In genomic region chr16:48420437-48420836, GRCh38 we compare ENCODE assay signal across 2 cellular contexts.
TF ChIP-seq lines count a peak whose summit lies in the region.

No MANE protein-coding gene starts in this region.

TF ChIP-seq in HCT116, 20 proteins besides CTCF, POLR2A, EP300 and RAD21:
- no peak for TF ChIP-seq REST (IDR thresholded peaks at IDR 0.05; ENCODE audit: low read depth)
- no peak for TF ChIP-seq EGR1 (IDR thresholded peaks at IDR 0.05; ENCODE audit: low read depth)
- TF ChIP-seq YY1 (IDR thresholded peaks at IDR 0.05; ENCODE audit: extremely low read depth, insufficient replicate concordance, low read depth, low read length), result no peak
- TF ChIP-seq EZH2 (IDR thresholded peaks at IDR 0.05), result no peak
- TF ChIP-seq ZNF274 (IDR thresholded peaks at IDR 0.05; ENCODE audit: low read depth, low read length), result no peak
- TF ChIP-seq CEBPB (IDR thresholded peaks at IDR 0.05; ENCODE audit: low read depth), result no peak
- TF ChIP-seq ZBTB33 (IDR thresholded peaks at IDR 0.05; ENCODE audit: extremely low read depth, insufficient replicate concordance, low read length), result no peak
- TF ChIP-seq TCF7L2 (IDR thresholded peaks at IDR 0.05; ENCODE audit: borderline replicate concordance, extremely low read depth, insufficient read depth, insufficient read length), result no peak
- no peak for TF ChIP-seq SIN3A (IDR thresholded peaks at IDR 0.05; ENCODE audit: low read depth)
- TF ChIP-seq ELF1 (IDR thresholded peaks at IDR 0.05; ENCODE audit: borderline replicate concordance, low read depth), result no peak
- TF ChIP-seq MAX (IDR thresholded peaks at IDR 0.05), result no peak
- TF ChIP-seq JUND (IDR thresholded peaks at IDR 0.05), result no peak
- TF ChIP-seq CBX3 (IDR thresholded peaks at IDR 0.05; ENCODE audit: low read depth), result no peak
- no peak for TF ChIP-seq EZH2phosphoT487 (IDR thresholded peaks at IDR 0.05; ENCODE audit: borderline replicate concordance)
- TF ChIP-seq ZFX (IDR thresholded peaks at IDR 0.05), result no peak
- TF ChIP-seq, protein P1, sequence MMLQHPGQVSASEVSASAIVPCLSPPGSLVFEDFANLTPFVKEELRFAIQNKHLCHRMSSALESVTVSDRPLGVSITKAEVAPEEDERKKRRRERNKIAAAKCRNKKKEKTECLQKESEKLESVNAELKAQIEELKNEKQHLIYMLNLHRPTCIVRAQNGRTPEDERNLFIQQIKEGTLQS (IDR thresholded peaks at IDR 0.05), result no peak
- TF ChIP-seq SP1 (IDR thresholded peaks at IDR 0.05; ENCODE audit: low read depth), result no peak
- TF ChIP-seq SRF (IDR thresholded peaks at IDR 0.05; ENCODE audit: low read depth), result no peak

TF ChIP-seq in HepG2, 621 proteins besides CTCF, POLR2A, EP300 and RAD21 (continued from another document):
- TF ChIP-seq ATF7 (IDR thresholded peaks at IDR 0.05) (peak; percentile 63; the same call in 1 of the 2 replicates), ATF7 (CRISPR knock-in tag; IDR thresholded peaks at IDR 0.05) (no peak), ZNF121 (CRISPR knock-in tag; IDR thresholded peaks at IDR 0.05) (peak; percentile 91), PHB2 (IDR thresholded peaks at IDR 0.05; ENCODE audit: partially characterized antibody) (no peak), ZNF768 (CRISPR knock-in tag; IDR thresholded peaks at IDR 0.05) (no peak), RFX5 (IDR thresholded peaks at IDR 0.05; ENCODE audit: low read depth, low read length) (no peak), ZNF124 (CRISPR knock-in tag; IDR thresholded peaks at IDR 0.05) (no peak), HINFP (CRISPR knock-in tag; IDR thresholded peaks at IDR 0.05; ENCODE audit: low read depth) (no peak), SALL1 (CRISPR knock-in tag; IDR thresholded peaks at IDR 0.05) (0 out of 2 replicates have a peak, but pooled peaks have one; percentile 18), KDM2A (CRISPR knock-in tag; IDR thresholded peaks at IDR 0.05; ENCODE audit: borderline replicate concordance, low read depth) (no peak), AGO1 (IDR thresholded peaks at IDR 0.05; ENCODE audit: low read depth, low read length, poor library complexity, severe bottlenecking) (no peak), ATF5 (CRISPR knock-in tag; IDR thresholded peaks at IDR 0.05; ENCODE audit: low read depth) (no peak), DMAP1 (CRISPR knock-in tag; IDR thresholded peaks at IDR 0.05) (no peak), NCOA2 (CRISPR knock-in tag; IDR thresholded peaks at IDR 0.05) (no peak), ZNF282 (IDR thresholded peaks at IDR 0.05; ENCODE audit: partially characterized antibody) (no peak), FOXP4 (CRISPR knock-in tag; IDR thresholded peaks at IDR 0.05) (no peak), ZNF343 (CRISPR knock-in tag; IDR thresholded peaks at IDR 0.05) (no peak), CEBPB (IDR thresholded peaks at IDR 0.05; ENCODE audit: borderline replicate concordance, low read depth, low read length) (peak; percentile 90), RBAK (CRISPR knock-in tag; IDR thresholded peaks at IDR 0.05) (no peak), CBX1 (IDR thresholded peaks at IDR 0.05; ENCODE audit: low read depth) (no peak), HNF4A (CRISPR knock-in tag; IDR thresholded peaks at IDR 0.05) (0 out of 2 replicates have a peak, but pooled peaks have one; percentile 13), ZNF792 (CRISPR knock-in tag; IDR thresholded peaks at IDR 0.05) (no peak), FOXO1 (CRISPR knock-in tag; IDR thresholded peaks at IDR 0.05) (no peak), ZKSCAN1 (IDR thresholded peaks at IDR 0.05; ENCODE audit: low read length) (no peak), ZNF746 (CRISPR knock-in tag; IDR thresholded peaks at IDR 0.05) (no peak), ZMYM3 (CRISPR knock-in tag; IDR thresholded peaks at IDR 0.05) (0 out of 2 replicates have a peak, but pooled peaks have one; percentile 35), ZFAT (CRISPR knock-in tag; conservative IDR thresholded peaks at IDR 0.05) (no peak), MATR3 (CRISPR knock-in tag; IDR thresholded peaks at IDR 0.05) (no peak), ZEB1 (IDR thresholded peaks at IDR 0.05; ENCODE audit: insufficient replicate concordance, low read depth) (no peak), ZBTB20 (CRISPR knock-in tag; IDR thresholded peaks at IDR 0.05; ENCODE audit: borderline replicate concordance, low read depth) (no peak), CEBPG (CRISPR knock-in tag; IDR thresholded peaks at IDR 0.05) (peak; percentile 62), ZNF414 (CRISPR knock-in tag; IDR thresholded peaks at IDR 0.05) (no peak), IRF2 (CRISPR knock-in tag; IDR thresholded peaks at IDR 0.05) (no peak), REXO4 (CRISPR knock-in tag; IDR thresholded peaks at IDR 0.05; ENCODE audit: borderline replicate concordance) (no peak), GATAD2A (CRISPR knock-in tag; IDR thresholded peaks at IDR 0.05) (no peak), ZNF33B (CRISPR knock-in tag; IDR thresholded peaks at IDR 0.05) (no peak), TRIM22 (IDR thresholded peaks at IDR 0.05) (no peak), ZFX (CRISPR knock-in tag; IDR thresholded peaks at IDR 0.05; ENCODE audit: low read depth) (no peak)
- TF ChIP-seq, protein P2, sequence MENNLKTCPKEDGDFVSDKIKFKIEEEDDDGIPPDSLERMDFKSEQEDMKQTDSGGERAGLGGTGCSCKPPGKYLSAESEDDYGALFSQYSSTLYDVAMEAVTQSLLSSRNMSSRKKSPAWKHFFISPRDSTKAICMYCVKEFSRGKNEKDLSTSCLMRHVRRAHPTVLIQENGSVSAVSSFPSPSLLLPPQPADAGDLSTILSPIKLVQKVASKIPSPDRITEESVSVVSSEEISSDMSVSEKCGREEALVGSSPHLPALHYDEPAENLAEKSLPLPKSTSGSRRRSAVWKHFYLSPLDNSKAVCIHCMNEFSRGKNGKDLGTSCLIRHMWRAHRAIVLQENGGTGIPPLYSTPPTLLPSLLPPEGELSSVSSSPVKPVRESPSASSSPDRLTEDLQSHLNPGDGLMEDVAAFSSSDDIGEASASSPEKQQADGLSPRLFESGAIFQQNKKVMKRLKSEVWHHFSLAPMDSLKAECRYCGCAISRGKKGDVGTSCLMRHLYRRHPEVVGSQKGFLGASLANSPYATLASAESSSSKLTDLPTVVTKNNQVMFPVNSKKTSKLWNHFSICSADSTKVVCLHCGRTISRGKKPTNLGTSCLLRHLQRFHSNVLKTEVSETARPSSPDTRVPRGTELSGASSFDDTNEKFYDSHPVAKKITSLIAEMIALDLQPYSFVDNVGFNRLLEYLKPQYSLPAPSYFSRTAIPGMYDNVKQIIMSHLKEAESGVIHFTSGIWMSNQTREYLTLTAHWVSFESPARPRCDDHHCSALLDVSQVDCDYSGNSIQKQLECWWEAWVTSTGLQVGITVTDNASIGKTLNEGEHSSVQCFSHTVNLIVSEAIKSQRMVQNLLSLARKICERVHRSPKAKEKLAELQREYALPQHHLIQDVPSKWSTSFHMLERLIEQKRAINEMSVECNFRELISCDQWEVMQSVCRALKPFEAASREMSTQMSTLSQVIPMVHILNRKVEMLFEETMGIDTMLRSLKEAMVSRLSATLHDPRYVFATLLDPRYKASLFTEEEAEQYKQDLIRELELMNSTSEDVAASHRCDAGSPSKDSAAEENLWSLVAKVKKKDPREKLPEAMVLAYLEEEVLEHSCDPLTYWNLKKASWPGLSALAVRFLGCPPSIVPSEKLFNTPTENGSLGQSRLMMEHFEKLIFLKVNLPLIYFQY (CRISPR knock-in tag; IDR thresholded peaks at IDR 0.05; ENCODE audit: borderline replicate concordance), result no peak
- TF ChIP-seq, protein P3, sequence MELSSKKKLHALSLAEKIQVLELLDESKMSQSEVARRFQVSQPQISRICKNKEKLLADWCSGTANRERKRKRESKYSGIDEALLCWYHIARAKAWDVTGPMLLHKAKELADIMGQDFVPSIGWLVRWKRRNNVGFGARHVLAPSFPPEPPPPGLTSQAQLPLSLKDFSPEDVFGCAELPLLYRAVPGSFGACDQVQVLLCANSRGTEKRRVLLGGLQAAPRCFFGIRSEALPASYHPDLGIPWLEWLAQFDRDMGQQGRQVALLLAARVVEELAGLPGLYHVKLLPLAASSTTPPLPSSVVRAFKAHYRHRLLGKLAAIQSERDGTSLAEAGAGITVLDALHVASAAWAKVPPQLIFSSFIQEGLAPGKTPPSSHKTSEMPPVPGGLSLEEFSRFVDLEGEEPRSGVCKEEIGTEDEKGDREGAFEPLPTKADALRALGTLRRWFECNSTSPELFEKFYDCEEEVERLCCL (CRISPR knock-in tag; IDR thresholded peaks at IDR 0.05; ENCODE audit: borderline replicate concordance), result no peak
- TF ChIP-seq, protein P4, sequence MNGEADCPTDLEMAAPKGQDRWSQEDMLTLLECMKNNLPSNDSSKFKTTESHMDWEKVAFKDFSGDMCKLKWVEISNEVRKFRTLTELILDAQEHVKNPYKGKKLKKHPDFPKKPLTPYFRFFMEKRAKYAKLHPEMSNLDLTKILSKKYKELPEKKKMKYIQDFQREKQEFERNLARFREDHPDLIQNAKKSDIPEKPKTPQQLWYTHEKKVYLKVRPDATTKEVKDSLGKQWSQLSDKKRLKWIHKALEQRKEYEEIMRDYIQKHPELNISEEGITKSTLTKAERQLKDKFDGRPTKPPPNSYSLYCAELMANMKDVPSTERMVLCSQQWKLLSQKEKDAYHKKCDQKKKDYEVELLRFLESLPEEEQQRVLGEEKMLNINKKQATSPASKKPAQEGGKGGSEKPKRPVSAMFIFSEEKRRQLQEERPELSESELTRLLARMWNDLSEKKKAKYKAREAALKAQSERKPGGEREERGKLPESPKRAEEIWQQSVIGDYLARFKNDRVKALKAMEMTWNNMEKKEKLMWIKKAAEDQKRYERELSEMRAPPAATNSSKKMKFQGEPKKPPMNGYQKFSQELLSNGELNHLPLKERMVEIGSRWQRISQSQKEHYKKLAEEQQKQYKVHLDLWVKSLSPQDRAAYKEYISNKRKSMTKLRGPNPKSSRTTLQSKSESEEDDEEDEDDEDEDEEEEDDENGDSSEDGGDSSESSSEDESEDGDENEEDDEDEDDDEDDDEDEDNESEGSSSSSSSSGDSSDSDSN (CRISPR knock-in tag; IDR thresholded peaks at IDR 0.05), result no peak
- TF ChIP-seq, protein P5, sequence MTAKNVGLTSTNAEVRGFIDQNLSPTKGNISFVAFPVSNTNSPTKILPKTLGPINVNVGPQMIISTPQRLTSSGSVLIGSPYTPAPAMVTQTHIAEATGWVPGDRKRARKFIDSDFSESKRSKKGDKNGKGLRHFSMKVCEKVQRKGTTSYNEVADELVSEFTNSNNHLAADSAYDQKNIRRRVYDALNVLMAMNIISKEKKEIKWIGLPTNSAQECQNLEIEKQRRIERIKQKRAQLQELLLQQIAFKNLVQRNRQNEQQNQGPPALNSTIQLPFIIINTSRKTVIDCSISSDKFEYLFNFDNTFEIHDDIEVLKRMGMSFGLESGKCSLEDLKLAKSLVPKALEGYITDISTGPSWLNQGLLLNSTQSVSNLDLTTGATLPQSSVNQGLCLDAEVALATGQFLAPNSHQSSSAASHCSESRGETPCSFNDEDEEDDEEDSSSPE (CRISPR knock-in tag; IDR thresholded peaks at IDR 0.05), result no peak
- TF ChIP-seq, protein P6, sequence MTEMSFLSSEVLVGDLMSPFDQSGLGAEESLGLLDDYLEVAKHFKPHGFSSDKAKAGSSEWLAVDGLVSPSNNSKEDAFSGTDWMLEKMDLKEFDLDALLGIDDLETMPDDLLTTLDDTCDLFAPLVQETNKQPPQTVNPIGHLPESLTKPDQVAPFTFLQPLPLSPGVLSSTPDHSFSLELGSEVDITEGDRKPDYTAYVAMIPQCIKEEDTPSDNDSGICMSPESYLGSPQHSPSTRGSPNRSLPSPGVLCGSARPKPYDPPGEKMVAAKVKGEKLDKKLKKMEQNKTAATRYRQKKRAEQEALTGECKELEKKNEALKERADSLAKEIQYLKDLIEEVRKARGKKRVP (CRISPR knock-in tag; IDR thresholded peaks at IDR 0.05), result peak in 1 of 2 experiments; percentile 38; a peak in 1 of 4 replicates
